In genomic region chr1:181998858-181999257, GRCh38 we compare ENCODE assay signal across 1 cellular context.
TF ChIP-seq lines count a peak whose summit lies in the region.

No MANE protein-coding gene starts in this region.

TF ChIP-seq in GM23338, 12 proteins besides CTCF, POLR2A, EP300 and RAD21 (continued from another document):
- no peak for TF ChIP-seq REST (IDR thresholded peaks at IDR 0.05; ENCODE audit: unreplicated experiment)
- TF ChIP-seq ZNF331 (CRISPR knock-in tag; IDR thresholded peaks at IDR 0.05; ENCODE audit: low read depth), result no peak
- TF ChIP-seq STAT1 (IDR thresholded peaks at IDR 0.05; ENCODE audit: unreplicated experiment), result no peak
